In the genomic region with DNA sequence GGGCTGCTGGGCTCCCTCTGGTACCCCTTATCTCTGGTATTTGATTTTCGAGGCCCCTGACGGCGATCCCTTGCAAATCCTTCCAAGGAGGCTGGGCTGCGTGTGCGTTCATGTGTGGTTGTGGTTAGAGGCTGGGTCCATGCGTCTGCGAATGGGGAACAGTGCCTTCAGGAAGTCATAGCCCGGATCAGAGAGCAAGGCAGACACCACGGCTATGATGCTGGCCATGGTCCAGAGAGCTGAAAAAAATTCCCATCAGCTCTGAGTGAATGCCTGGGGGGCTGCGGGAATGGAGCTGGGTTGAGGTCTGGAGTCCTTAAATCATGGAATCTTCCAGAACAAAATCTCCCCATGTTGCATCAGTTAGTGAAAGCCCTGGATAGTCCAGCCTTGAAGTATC, we compare ENCODE assay signal across 14 cellular contexts.
A peak's percentile ranks its signal among the peaks of the same experiment; 100 is the strongest.
DNase-seq lines count a peak whose midpoint lies in the region; ATAC-seq and TF ChIP-seq lines count a peak whose summit lies in the region.
"Had no signal": no experiment of that assay in that cellular context is flagged by ENCODE, and none has a peak within 500 bp of the region (broad histone marks: within the 10 kb centered on the region; RNA-seq: fewer than 3 reads in every experiment).

No MANE protein-coding gene starts in this region.

- no peaks in the 10 kb centered on the region for H3K9me3 ChIP-seq in SJCRH30 (replicated peaks)
- no peaks in the 10 kb centered on the region for H3K9me3 ChIP-seq in hepatocyte (ENCODE audit: low read depth)
- H3K9me3 ChIP-seq: BE2C, colonic mucosa had no signal

- H3K4me1 ChIP-seq in SJCRH30 = peaks cover 29% of the 10 kb centered on the region
- peaks cover 48% of the 10 kb centered on the region for H3K4me1 ChIP-seq in hepatocyte (ENCODE audit: insufficient read depth)
- H3K4me1 ChIP-seq: BE2C, colonic mucosa had no signal

- H3K36me3 ChIP-seq in SJCRH30 (no peaks in the 10 kb centered on the region), hepatocyte (replicated peaks; ENCODE audit: insufficient read depth, low read depth) (no peaks in the 10 kb centered on the region)
- H3K36me3 ChIP-seq: BE2C, colonic mucosa had no signal

- H3K27me3 Mint-ChIP-seq in progenitor cell of endocrine pancreas = peaks cover 31% of the 10 kb centered on the region

- H3K27me3 ChIP-seq in SJCRH30 (no peaks in the 10 kb centered on the region), hepatocyte (no peaks in the 10 kb centered on the region)
- H3K27me3 ChIP-seq: colonic mucosa had no signal

- in situ Hi-C loops in Caki2 (cut with HindIII; ENCODE audit: low pct_unique_long_range_greater_than_20kb, low sequenced_read_pairs) (no loop called here), G401 (cut with HindIII; ENCODE audit: low sequenced_read_pairs) (no loop called here)

- H3K9me3 Mint-ChIP-seq in progenitor cell of endocrine pancreas (ENCODE audit: low read depth) = no peaks in the 10 kb centered on the region
- H3K9me3 Mint-ChIP-seq: H9; natural killer cell treated with Interleukin-12 subunit alpha and Interleukin-12 subunit beta and Interleukin-15 and Interleukin-18, amount 100 ng/mL, for 72 hours; stimulated activated effector memory CD8-positive, alpha-beta T cell treated with anti-CD3 and anti-CD28 coated beads, Interleukin-12 subunit alpha, Interleukin-12 subunit beta, amount 100 ng/mL, for 72 hours had no signal

- H3K79me2 ChIP-seq in hepatocyte = no peaks in the 10 kb centered on the region

- peak overlapping the region; percentile 42 for H3K4me2 ChIP-seq in hepatocyte

- no peaks in the 10 kb centered on the region for H3K9me2 ChIP-seq in hepatocyte (replicated peaks; ENCODE audit: insufficient read depth)

- H3K4me3 Mint-ChIP-seq in progenitor cell of endocrine pancreas (ENCODE audit: low read depth) = no peak overlapping the region
- H3K4me3 Mint-ChIP-seq: H9; natural killer cell treated with Interleukin-12 subunit alpha and Interleukin-12 subunit beta and Interleukin-15 and Interleukin-18, amount 100 ng/mL, for 72 hours; stimulated activated effector memory CD8-positive, alpha-beta T cell treated with anti-CD3 and anti-CD28 coated beads, Interleukin-12 subunit alpha, Interleukin-12 subunit beta, amount 100 ng/mL, for 72 hours had no signal

- H3K4me1 Mint-ChIP-seq in progenitor cell of endocrine pancreas (ENCODE audit: low read depth) = peaks cover 28% of the 10 kb centered on the region

- ATAC-seq in HG03280 (IDR thresholded peaks at IDR 0.05; ENCODE audit: unreplicated experiment) = no peak
- ATAC-seq: natural killer cell treated with Interleukin-12 subunit alpha and Interleukin-12 subunit beta and Interleukin-15 and Interleukin-18, amount 100 ng/mL, for 72 hours; stimulated activated effector memory CD8-positive, alpha-beta T cell treated with anti-CD3 and anti-CD28 coated beads, Interleukin-12 subunit alpha, Interleukin-12 subunit beta, amount 100 ng/mL, for 72 hours had no signal

- H3K36me3 Mint-ChIP-seq in progenitor cell of endocrine pancreas (ENCODE audit: insufficient read depth) = no peaks in the 10 kb centered on the region
- H3K36me3 Mint-ChIP-seq: natural killer cell treated with Interleukin-12 subunit alpha and Interleukin-12 subunit beta and Interleukin-15 and Interleukin-18, amount 100 ng/mL, for 72 hours; stimulated activated effector memory CD8-positive, alpha-beta T cell treated with anti-CD3 and anti-CD28 coated beads, Interleukin-12 subunit alpha, Interleukin-12 subunit beta, amount 100 ng/mL, for 72 hours had no signal

- no peak overlapping the region for H2AFZ ChIP-seq in hepatocyte

- H3K27ac Mint-ChIP-seq in progenitor cell of endocrine pancreas = peak overlapping the region; percentile 45
- H3K27ac Mint-ChIP-seq: natural killer cell treated with Interleukin-12 subunit alpha and Interleukin-12 subunit beta and Interleukin-15 and Interleukin-18, amount 100 ng/mL, for 72 hours; stimulated activated effector memory CD8-positive, alpha-beta T cell treated with anti-CD3 and anti-CD28 coated beads, Interleukin-12 subunit alpha, Interleukin-12 subunit beta, amount 100 ng/mL, for 72 hours had no signal

- H3K27ac ChIP-seq in SJCRH30 = peak overlapping the region; percentile 21; the same call in 1 of the 2 replicates
- peak overlapping the region; percentile 47 for H3K27ac ChIP-seq in hepatocyte
- H3K27ac ChIP-seq: colonic mucosa had no signal

- peak; percentile 39 for DNase-seq in Caki2 (ENCODE audit: low read depth)
- peak; percentile 48 to 55 for DNase-seq in SJCRH30
- DNase-seq in hepatocyte (ENCODE audit: low spot score) = peak; percentile 55
- no peak for DNase-seq in progenitor cell of endocrine pancreas (ENCODE audit: low spot score, unreplicated experiment)
- no peak for DNase-seq in stimulated activated CD4-positive, alpha-beta T cell treated with anti-CD3 and anti-CD28 coated beads, Interleukin-15, amount 100 ng/mL, for 24 hours
- DNase-seq in G401 (ENCODE audit: low spot score) = no peak
- DNase-seq: activated CD4-positive, alpha-beta T cell treated with anti-CD3 and anti-CD28 coated beads, Interleukin-2, amount 50 U/mL, for 48 hours; BE2C; H9; MM.1S had no signal

- no peak for TF ChIP-seq CTCF in hepatocyte (IDR thresholded peaks at IDR 0.05; ENCODE audit: poor library complexity)
- TF ChIP-seq CTCF in progenitor cell of endocrine pancreas (IDR thresholded peaks at IDR 0.05; ENCODE audit: unreplicated experiment) = no peak

- WGBS in hepatocyte (ENCODE audit: low lambda C conversion rate, missing lambda C conversion rate) = 37% methylated on average over 10 of the region's 10 CpGs

- no peaks in the 10 kb centered on the region for H4K20me1 ChIP-seq in hepatocyte (ENCODE audit: insufficient read depth, poor library complexity, severe bottlenecking)

- H3K4me3 ChIP-seq in SJCRH30 (peak overlapping the region; percentile 8; the same call in 1 of the 2 replicates), hepatocyte (no peak overlapping the region)
- H3K4me3 ChIP-seq: colonic mucosa had no signal

Comparison
In these comparisons a context has a peak if more than half of its experiments do, and no peak if none do; other contexts are left out.
1. DNase-seq: peak in Caki2 (single experiment), SJCRH30 (2 of 2) and hepatocyte (single experiment); none in progenitor cell of endocrine pancreas (single experiment), stimulated activated CD4-positive, alpha-beta T cell treated with anti-CD3 and anti-CD28 coated beads, Interleukin-15, amount 100 ng/mL, for 24 hours (single experiment) and G401 (single experiment).